ENCODE assay signal across 1 cellular context in genomic region chr16:4271176-4272113, GRCh38.
TF ChIP-seq lines count a peak whose summit lies in the region.

No MANE protein-coding gene starts in this region.

TF ChIP-seq in GM23338, 12 proteins besides CTCF, POLR2A, EP300 and RAD21 (continued from another document):
- no peak for TF ChIP-seq ZNF462 (CRISPR knock-in tag; IDR thresholded peaks at IDR 0.05)
- no peak for TF ChIP-seq REST (IDR thresholded peaks at IDR 0.05; ENCODE audit: unreplicated experiment)
- TF ChIP-seq JUNB (IDR thresholded peaks at IDR 0.05; ENCODE audit: unreplicated experiment), result no peak
- no peak for TF ChIP-seq STAT1 (IDR thresholded peaks at IDR 0.05; ENCODE audit: unreplicated experiment)
- TF ChIP-seq ZNF114 (CRISPR knock-in tag; IDR thresholded peaks at IDR 0.05), result no peak
TF ChIP-seq in GM23338: peak in this region for 3.
